Comparison of ENCODE assay signal across 21 cellular contexts in the genomic region with DNA sequence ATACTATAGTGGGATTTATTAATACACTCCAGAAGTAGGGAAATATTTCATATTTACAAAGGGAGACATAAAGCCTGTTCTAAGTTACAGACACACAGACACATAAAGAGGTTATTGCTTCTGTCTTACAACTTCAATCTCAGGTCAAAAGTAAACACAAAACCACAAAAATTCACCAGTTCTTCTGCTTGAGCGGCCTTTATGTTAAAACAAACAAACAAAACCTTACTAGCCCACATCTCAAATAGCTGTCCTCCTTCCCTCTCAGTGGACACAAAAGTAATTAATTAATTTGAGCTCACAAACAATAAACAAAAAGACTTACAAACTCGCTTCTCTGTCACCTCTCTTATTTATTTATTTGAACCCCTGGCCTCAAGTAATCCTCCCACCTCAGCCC. TPM values are rescaled to one million over a fixed set of nuclear protein-coding genes. Genes with fewer than 3 reads are reported as not detected.
A peak's percentile ranks its signal among the peaks of the same experiment; 100 is the strongest.
DNase-seq lines count a peak whose midpoint lies in the region; ATAC-seq, FAIRE-seq and TF ChIP-seq lines count a peak whose summit lies in the region.
"Had no signal": no experiment of that assay in that cellular context is flagged by ENCODE, and none has a peak within 500 bp of the region (broad histone marks: within the 10 kb centered on the region; RNA-seq: fewer than 3 reads in every experiment).

No MANE protein-coding gene starts in this region.

- H3K4me1 ChIP-seq in HepG2 (ENCODE audit: insufficient read depth, low read length) (peaks cover 48% of the 10 kb centered on the region), right lobe of liver (peaks cover 0 to 16% (median 6%) of the 10 kb centered on the region in 4 donors), PC-9 (replicated peaks; ENCODE audit: insufficient read depth) (peaks cover 21% of the 10 kb centered on the region)

- TF ChIP-seq CTCF in HepG2 (CRISPR knock-in tag; IDR thresholded peaks at IDR 0.05) (no peak), right lobe of liver (IDR thresholded peaks at IDR 0.05) (no peak), PC-9 (conservative IDR thresholded peaks at IDR 0.05) (no peak), fibroblast of villous mesenchyme (IDR thresholded peaks at IDR 0.05; ENCODE audit: insufficient read depth, low read depth, low read length) (no peak)

- TF ChIP-seq POLR2A in HepG2 (IDR thresholded peaks at IDR 0.05; ENCODE audit: insufficient read depth in 1 of 2, low read depth in 2 of 2, low read length in 2 of 2): no peak
- TF ChIP-seq POLR2A in right lobe of liver (IDR thresholded peaks at IDR 0.05): no peak

- H2AFZ ChIP-seq in HepG2 (ENCODE audit: low read length) (peak overlapping the region; percentile 17), PC-9 (no peak overlapping the region)

- no peaks in the 10 kb centered on the region; a peak in 1 of 5 replicates for H3K36me3 ChIP-seq in HepG2 (replicated peaks in 1 of 2; ENCODE audit: control insufficient read depth in 1 of 2, insufficient read depth in 2 of 2, low read length in 2 of 2)
- H3K36me3 ChIP-seq in right lobe of liver: no peaks in the 10 kb centered on the region
- H3K36me3 ChIP-seq in PC-9 (ENCODE audit: low read depth): no peaks in the 10 kb centered on the region

- no peaks in the 10 kb centered on the region for H4K20me1 ChIP-seq in HepG2 (ENCODE audit: insufficient read depth, low read length)
- H4K20me1 ChIP-seq in PC-9 (ENCODE audit: insufficient read depth): no peaks in the 10 kb centered on the region; the same call in 1 of the 2 replicates

- POLR2A ChIA-PET in HepG2 (lab: Yijun Ruan, JAX) (interaction anchor here (0.7 to 1.0 kb wide), 2 partner anchors 79 to 125 kb away, joined by 3 to 4 read pairs; partner anchors contain the start of genes ORMDL1, PMS1 and SLC40A1), PC-9 (lab: Charles Lee; ENCODE audit: unreplicated experiment) (interaction anchor here (0.6 kb wide), 1 partner anchor 116 kb away, joined by 3 read pairs; no protein-coding TSS in a partner anchor)

- TF ChIP-seq EP300 in HepG2 (IDR thresholded peaks at IDR 0.05; ENCODE audit: low read depth in 2 of 2, low read length in 2 of 2) (no peak), HepG2 (CRISPR knock-in tag; IDR thresholded peaks at IDR 0.05; ENCODE audit: borderline replicate concordance) (no peak)

- FAIRE-seq in HepG2 (lab: Jason Lieb, UNC): no peak

- H3K4me3 ChIP-seq in HepG2 (replicated peaks in 1 of 3; ENCODE audit: insufficient read depth in 1 of 3, low read depth in 2 of 3, low read length in 3 of 3) (no peak overlapping the region), right lobe of liver (no peak overlapping the region), PC-9 (no peak overlapping the region), fibroblast of villous mesenchyme (ENCODE audit: low read depth, low read length) (no peak overlapping the region)
- H3K4me3 ChIP-seq: esophagus squamous epithelium, GM23338 had no signal

- BruUV-seq in HepG2 (replicated peaks; lab: Mats Ljungman, UMichigan) (no TSS peak), PC-9 (replicated peaks; lab: Mats Ljungman, UMichigan) (no TSS peak)

- no peak for TF ChIP-seq RAD21 in HepG2 (CRISPR knock-in tag; IDR thresholded peaks at IDR 0.05)

- intact Hi-C loops in HepG2 (cut with micrococcal nuclease; ENCODE audit: unreplicated experiment) (loop anchor here (2.0 kb wide), 1 partner anchor 411 kb away; no protein-coding TSS in a partner anchor), right lobe of liver (cut with DNase I) (loop anchor here in 1 of 2 donors (10.0 kb wide), 1 partner anchor 105 kb away; the partner anchor contains the start of gene OSGEPL1), PC-9 (cut with micrococcal nuclease; ENCODE audit: unreplicated experiment) (no loop called here)

- H3K27me3 ChIP-seq in HepG2 (ENCODE audit: control insufficient read depth in 1 of 2, insufficient read depth in 2 of 2, low read length in 2 of 2) (no peaks in the 10 kb centered on the region; a peak in 1 of 5 replicates), right lobe of liver (no peaks in the 10 kb centered on the region), PC-9 (ENCODE audit: insufficient read depth, low read depth) (no peaks in the 10 kb centered on the region)
- H3K27me3 ChIP-seq: esophagus squamous epithelium had no signal

- WGBS in HepG2 (ENCODE audit: low lambda C conversion rate): 1% methylated on average over 2 of the region's 2 CpGs
- 65% methylated on average over 2 of the region's 2 CpGs for WGBS in right lobe of liver (ENCODE audit: insufficient coverage, low coverage, low lambda C conversion rate, missing lambda C conversion rate)

- H3K9me2 ChIP-seq in PC-9 (ENCODE audit: insufficient read depth): no peaks in the 10 kb centered on the region

- H3F3A ChIP-seq in PC-9 (ENCODE audit: insufficient read depth, low read depth): no peaks in the 10 kb centered on the region

- H3K4me2 ChIP-seq in HepG2 (ENCODE audit: low read depth, low read length): peak overlapping the region; percentile 43
- H3K4me2 ChIP-seq in PC-9: peak overlapping the region; percentile 53
- H3K4me2 ChIP-seq: GM23338 had no signal

- no peak for ATAC-seq in HepG2
- no peak for ATAC-seq in right lobe of liver
- ATAC-seq in HG03520 (IDR thresholded peaks at IDR 0.05; ENCODE audit: unreplicated experiment): no peak
- ATAC-seq: activated T-cell treated with anti-CD3 and anti-CD28 coated beads, Interleukin-2, amount 50 U/mL, for 4 hours; GM23338; left cardiac atrium had no signal

- no peak overlapping the region for H3K9ac ChIP-seq in HepG2 (ENCODE audit: insufficient read depth, low read depth, low read length)

- in situ Hi-C loops in HepG2 (cut with HindIII; ENCODE audit: extremely low pct_ligation_motif_present, low pct_unique_long_range_greater_than_20kb): loop anchor here (25.0 kb wide), 1 partner anchor 403 kb away; the partner anchor contains the start of gene MSTN

- H3K9me3 ChIP-seq in HepG2 (ENCODE audit: low read length) (no peaks in the 10 kb centered on the region), right lobe of liver (no peaks in the 10 kb centered on the region), PC-9 (ENCODE audit: insufficient read depth, low read depth) (no peaks in the 10 kb centered on the region)
- H3K9me3 ChIP-seq: esophagus squamous epithelium had no signal

- no peak overlapping the region for H3K27ac ChIP-seq in HepG2 (ENCODE audit: extremely low read length, insufficient read depth, low read length)
- no peak overlapping the region for H3K27ac ChIP-seq in right lobe of liver
- H3K27ac ChIP-seq in PC-9: no peak overlapping the region

- CTCF ChIA-PET in HepG2 (lab: Yijun Ruan, JAX; ENCODE audit: low intra/inter-chr PET ratio, low total read pairs): interaction anchor here (3.8 kb wide), 1 partner anchor 38 kb away, joined by 64 read pairs; no protein-coding TSS in a partner anchor
- CTCF ChIA-PET in PC-9 (lab: Charles Lee): no interaction called here

- H3K79me2 ChIP-seq in HepG2 (ENCODE audit: insufficient read depth, low read length) (peaks cover 31% of the 10 kb centered on the region), PC-9 (ENCODE audit: low read depth) (peaks cover 19% of the 10 kb centered on the region)

- no peak for DNase-seq in HepG2 (ENCODE audit: low spot score)
- no peak for DNase-seq in right lobe of liver
- DNase-seq in PC-9: peak in 1 of 2 experiments; percentile 69
- DNase-seq in fibroblast of villous mesenchyme (ENCODE audit: low read depth): peak; percentile 77
- DNase-seq in activated CD4-positive, CD25-positive, alpha-beta regulatory T cell treated with anti-CD3 and anti-CD28 coated beads, Interleukin-2, amount 50 U/mL, for 72 hours: no peak
- DNase-seq in T1000 (lab: John Stamatoyannopoulos, UW): no peak
- DNase-seq: activated CD4-positive, alpha-beta T cell treated with anti-CD3 and anti-CD28 coated beads, Interleukin-2, amount 50 U/mL, for 1 hour; activated T-cell treated with anti-CD3 and anti-CD28 coated beads, Interleukin-2, amount 50 U/mL, for 4 hours; central memory CD4-positive, alpha-beta T cell; COR-L47; EL; esophagus squamous epithelium; left cardiac atrium; midbrain; NCI-H1417 treated with DMSO at 0.1 percent for 48 hours; NCI-H524; retina; stimulated activated CD4-positive, alpha-beta T cell treated with anti-CD3 and anti-CD28 coated beads, Interleukin-12 subunit alpha, Interleukin-12 subunit beta, amount 100 ng/mL, for 4 hours; stimulated activated CD8-positive, alpha-beta memory T cell treated with anti-CD3 and anti-CD28 coated beads, Interleukin-4, amount 100 ng/mL, for 48 hours had no signal

RNA-seq across cellular contexts. Expression of gene ASNSD1, which starts 1.5 kb away (rescaled TPM):
- total RNA-seq in HepG2 (2016; rRNA removed; fragmentation: Illumina TruSeq; extraction: Trizol) (96.6 and 166 TPM in 2 replicates), right lobe of liver (10 to 100 TPM; 18.7 to 31.6 (median 27.0) TPM), PC-9 (2021) (14.8 TPM in 2 replicates), fibroblast of villous mesenchyme (49.0 and 69.1 TPM in 2 replicates)
- 36.4 and 45.6 TPM in 2 replicates for total RNA-seq in HepG2 (2016; cell fraction: cytosol; rRNA removed; fragmentation: Illumina TruSeq; extraction: Trizol; ENCODE audit: low read depth)
- total RNA-seq in HepG2 (2016; cell fraction: insoluble cytoplasmic fraction; rRNA removed; fragmentation: Illumina TruSeq; extraction: Trizol): 99.9 and 166 TPM in 2 replicates
- total RNA-seq in HepG2 (2016; cell fraction: membrane; rRNA removed; fragmentation: Illumina TruSeq; extraction: Trizol): 85.2 and 99.8 TPM in 2 replicates
- total RNA-seq in HepG2 (2016; cell fraction: nucleus; rRNA removed; fragmentation: Illumina TruSeq; extraction: Trizol): 44.0 and 50.3 TPM in 2 replicates
- 26.9 and 35.1 TPM in 2 replicates for polyA plus RNA-seq in HepG2 (2011; rRNA removed)
- 14.0 and 22.3 TPM in 2 replicates for polyA plus RNA-seq in HepG2 (2011; cell fraction: cytosol; rRNA removed)
- polyA plus RNA-seq in HepG2 (2011; cell fraction: nucleus; rRNA removed): 9.7 and 13.3 TPM in 2 replicates
- 44.4 and 56.1 TPM in 2 replicates for polyA plus RNA-seq in HepG2 (2012)
- 29.3 and 47.9 TPM in 2 replicates for polyA plus RNA-seq in HepG2 (2016; cell fraction: cytosol; fragmentation: Illumina TruSeq; extraction: Trizol; ENCODE audit: low read depth)
- 142 and 145 TPM in 2 replicates for polyA plus RNA-seq in HepG2 (2016; cell fraction: insoluble cytoplasmic fraction; fragmentation: Illumina TruSeq; extraction: Trizol; ENCODE audit: low read depth)
- 58.2 and 68.6 TPM in 2 replicates for polyA plus RNA-seq in HepG2 (2016; cell fraction: membrane; fragmentation: Illumina TruSeq; extraction: Trizol; ENCODE audit: low read depth)
- 60.3 and 61.7 TPM in 2 replicates for polyA plus RNA-seq in HepG2 (2016; cell fraction: nucleus; fragmentation: Illumina TruSeq; extraction: Trizol; ENCODE audit: insufficient read depth, low read depth)
- polyA minus RNA-seq in HepG2 (2011; rRNA and poly(A)+ RNA removed; ENCODE audit: low replicate concordance): 5.9 and 8.2 TPM in 2 replicates
- polyA minus RNA-seq in HepG2 (2011; cell fraction: cytosol; rRNA and poly(A)+ RNA removed): 58.7 and 64.4 TPM in 2 replicates
- polyA minus RNA-seq in HepG2 (2011; cell fraction: nucleus; rRNA and poly(A)+ RNA removed): 32.3 and 35.6 TPM in 2 replicates

RNA-seq across cellular contexts. Expression of gene ANKAR, which starts 14.7 kb away (rescaled TPM):
- total RNA-seq in HepG2 (2016; rRNA removed; fragmentation: Illumina TruSeq; extraction: Trizol) (3.0 and 3.6 TPM in 2 replicates), right lobe of liver (1 to 10 TPM; 2.9 to 9.2 (median 4.8) TPM), PC-9 (2021) (3.6 and 4.4 TPM in 2 replicates), fibroblast of villous mesenchyme (5.6 and 7.1 TPM in 2 replicates)
- 10.4 and 13.3 TPM in 2 replicates for total RNA-seq in HepG2 (2016; cell fraction: cytosol; rRNA removed; fragmentation: Illumina TruSeq; extraction: Trizol; ENCODE audit: low read depth)
- 2.7 and 4.7 TPM in 2 replicates for total RNA-seq in HepG2 (2016; cell fraction: insoluble cytoplasmic fraction; rRNA removed; fragmentation: Illumina TruSeq; extraction: Trizol)
- total RNA-seq in HepG2 (2016; cell fraction: membrane; rRNA removed; fragmentation: Illumina TruSeq; extraction: Trizol): 4.9 and 7.6 TPM in 2 replicates
- total RNA-seq in HepG2 (2016; cell fraction: nucleus; rRNA removed; fragmentation: Illumina TruSeq; extraction: Trizol): 8.9 and 14.3 TPM in 2 replicates
- polyA plus RNA-seq in HepG2 (2011; rRNA removed): 3.8 and 5.0 TPM in 2 replicates
- polyA plus RNA-seq in HepG2 (2011; cell fraction: cytosol; rRNA removed): 1.7 and 3.3 TPM in 2 replicates
- 3.2 and 4.1 TPM in 2 replicates for polyA plus RNA-seq in HepG2 (2011; cell fraction: nucleus; rRNA removed)
- 2.9 and 4.3 TPM in 2 replicates for polyA plus RNA-seq in HepG2 (2012)
- 2.8 and 4.3 TPM in 2 replicates for polyA plus RNA-seq in HepG2 (2016; cell fraction: cytosol; fragmentation: Illumina TruSeq; extraction: Trizol; ENCODE audit: low read depth)
- polyA plus RNA-seq in HepG2 (2016; cell fraction: insoluble cytoplasmic fraction; fragmentation: Illumina TruSeq; extraction: Trizol; ENCODE audit: low read depth): 2.9 and 3.8 TPM in 2 replicates
- 4.6 and 5.3 TPM in 2 replicates for polyA plus RNA-seq in HepG2 (2016; cell fraction: membrane; fragmentation: Illumina TruSeq; extraction: Trizol; ENCODE audit: low read depth)
- polyA plus RNA-seq in HepG2 (2016; cell fraction: nucleus; fragmentation: Illumina TruSeq; extraction: Trizol; ENCODE audit: insufficient read depth, low read depth): 6.4 and 7.4 TPM in 2 replicates
- 0.37 and 3.8 TPM in 2 replicates for polyA minus RNA-seq in HepG2 (2011; rRNA and poly(A)+ RNA removed; ENCODE audit: low replicate concordance)
- polyA minus RNA-seq in HepG2 (2011; cell fraction: cytosol; rRNA and poly(A)+ RNA removed): 2.1 and 2.5 TPM in 2 replicates
- 36.9 and 38.0 TPM in 2 replicates for polyA minus RNA-seq in HepG2 (2011; cell fraction: nucleus; rRNA and poly(A)+ RNA removed)
